Comparison of ENCODE assay signal across 8 cellular contexts in genomic region chr19:14381689-14382474, GRCh38. TPM values are rescaled to one million over a fixed set of nuclear protein-coding genes. Genes with fewer than 3 reads are reported as not detected.
A peak's percentile ranks its signal among the peaks of the same experiment; 100 is the strongest.
DNase-seq lines count a peak whose midpoint lies in the region; ATAC-seq and TF ChIP-seq lines count a peak whose summit lies in the region.

No MANE protein-coding gene starts in this region.

- no peaks in the 10 kb centered on the region for H3K9me2 ChIP-seq in DOHH2 (replicated peaks; ENCODE audit: control insufficient read depth, low read length)

- H3K27ac ChIP-seq in DOHH2 (ENCODE audit: low read depth, low read length): no peak overlapping the region
- peak overlapping the region; percentile 78 to 91 (median 88) for H3K27ac ChIP-seq in gastroesophageal sphincter

- H4K20me1 ChIP-seq in DOHH2 (ENCODE audit: control insufficient read depth, insufficient read depth, low read depth, low read length): no peaks in the 10 kb centered on the region

- peak; percentile 61 to 62 for ATAC-seq in activated T-cell treated with anti-CD3 and anti-CD28 coated beads, Interleukin-2, amount 50 U/mL, for 72 hours (replicated peaks in 1 of 2)
- ATAC-seq in gastroesophageal sphincter: no peak

- peaks cover 50% of the 10 kb centered on the region for H3K4me1 Mint-ChIP-seq in activated T-cell treated with anti-CD3 and anti-CD28 coated beads, Interleukin-2, amount 50 U/mL, for 72 hours (ENCODE audit: low read depth)

- H3K9me3 ChIP-seq in DOHH2 (ENCODE audit: control insufficient read depth, insufficient read depth, low read length): no peaks in the 10 kb centered on the region
- H3K9me3 ChIP-seq in gastroesophageal sphincter: no peaks in the 10 kb centered on the region

- peaks cover 10% of the 10 kb centered on the region; the same call in 1 of the 2 replicates for H3F3A ChIP-seq in DOHH2 (ENCODE audit: control insufficient read depth, insufficient read depth)

- H3K36me3 ChIP-seq in DOHH2 (ENCODE audit: control insufficient read depth, low read length): no peaks in the 10 kb centered on the region
- no peaks in the 10 kb centered on the region for H3K36me3 ChIP-seq in gastroesophageal sphincter

- 0% methylated on average over 2 of the region's 18 CpGs; no CpG with 5 or more reads in 1 of the 2 donors for WGBS in gastroesophageal sphincter (ENCODE audit: low coverage in 1 of 2), 2 donors

- H3K27me3 ChIP-seq in DOHH2 (ENCODE audit: control insufficient read depth, low read length) (peaks cover 61% of the 10 kb centered on the region), gastroesophageal sphincter (no peaks in the 10 kb centered on the region)

- TF ChIP-seq EP300 in gastroesophageal sphincter (IDR thresholded peaks at IDR 0.05): no peak

- TF ChIP-seq POLR2A in gastroesophageal sphincter (IDR thresholded peaks at IDR 0.05): no peak

- H3K9me3 Mint-ChIP-seq in activated T-cell treated with anti-CD3 and anti-CD28 coated beads, Interleukin-2, amount 50 U/mL, for 72 hours: no peaks in the 10 kb centered on the region

- H3K79me2 ChIP-seq in DOHH2 (ENCODE audit: control insufficient read depth, low read length): no peaks in the 10 kb centered on the region

- H3K4me2 ChIP-seq in DOHH2 (ENCODE audit: low read length): peak overlapping the region; percentile 37

- no peaks in the 10 kb centered on the region for H3K27me3 Mint-ChIP-seq in activated T-cell treated with anti-CD3 and anti-CD28 coated beads, Interleukin-2, amount 50 U/mL, for 72 hours (ENCODE audit: low read depth)

- H3K36me3 Mint-ChIP-seq in activated T-cell treated with anti-CD3 and anti-CD28 coated beads, Interleukin-2, amount 50 U/mL, for 72 hours (ENCODE audit: insufficient read depth in 2 of 2): peaks cover 19 to 28% of the 10 kb centered on the region in 2 donors

- peak; percentile 61 for DNase-seq in NOMO-1 treated with DMSO at 0.1 percent for 48 hours (lab: John Stamatoyannopoulos, UW; ENCODE audit: unreplicated experiment)
- peak; percentile 81 to 82 for DNase-seq in activated T-cell treated with anti-CD3 and anti-CD28 coated beads, Interleukin-2, amount 50 U/mL, for 72 hours
- no peak for DNase-seq in retinal pigment epithelial cell (ENCODE audit: low read depth)
- DNase-seq in NCI-H526 (lab: John Stamatoyannopoulos, UW): no peak
- no peak for DNase-seq in NCI-H524 treated with DMSO at 0.1 percent for 48 hours (lab: John Stamatoyannopoulos, UW)
- DNase-seq in NCI-H446 treated with DMSO at 0.1 percent for 48 hours (lab: John Stamatoyannopoulos, UW): no peak

- H3K27ac Mint-ChIP-seq in activated T-cell treated with anti-CD3 and anti-CD28 coated beads, Interleukin-2, amount 50 U/mL, for 72 hours: peak overlapping the region; percentile 94

- no peak for TF ChIP-seq CTCF in DOHH2 (IDR thresholded peaks at IDR 0.05; ENCODE audit: low read depth, low read length, poor library complexity, severe bottlenecking)
- peak in 1 of 4 experiments; percentile 8 for TF ChIP-seq CTCF in gastroesophageal sphincter (IDR thresholded peaks at IDR 0.05)
- TF ChIP-seq CTCF in retinal pigment epithelial cell (conservative IDR thresholded peaks at IDR 0.05; ENCODE audit: low read depth, low read length): no peak

- H3K4me1 ChIP-seq in DOHH2 (ENCODE audit: control insufficient read depth, low read length): peaks cover 54% of the 10 kb centered on the region
- peaks cover 0 to 83% (median 22%) of the 10 kb centered on the region in 3 donors for H3K4me1 ChIP-seq in gastroesophageal sphincter

- H3K4me3 ChIP-seq in DOHH2 (ENCODE audit: low read length) (peak overlapping the region; percentile 50), gastroesophageal sphincter (peak overlapping the region; percentile 63 to 74), retinal pigment epithelial cell (ENCODE audit: low read length) (peak overlapping the region; percentile 45)

- peak overlapping the region; percentile 89 to 92 for H3K4me3 Mint-ChIP-seq in activated T-cell treated with anti-CD3 and anti-CD28 coated beads, Interleukin-2, amount 50 U/mL, for 72 hours

RNA-seq across cellular contexts. Expression of gene ADGRE5, which starts 0.6 kb away (rescaled TPM):
- total RNA-seq in activated T-cell treated with anti-CD3 and anti-CD28 coated beads, Interleukin-2, amount 50 U/mL, for 72 hours: 100 to 1,000 TPM; 316 to 369 TPM
- total RNA-seq in gastroesophageal sphincter: 10 to 100 TPM; 47.7 to 86.7 (median 66.1) TPM

RNA-seq across cellular contexts. Expression of gene DDX39A, which starts 37.3 kb away (rescaled TPM):
- 100 to 1,000 TPM; 225 to 236 TPM for total RNA-seq in activated T-cell treated with anti-CD3 and anti-CD28 coated beads, Interleukin-2, amount 50 U/mL, for 72 hours
- 10 to 100 TPM; 31.4 to 55.5 (median 43.4) TPM for total RNA-seq in gastroesophageal sphincter

RNA-seq across cellular contexts. Expression of gene PKN1, which starts 51.2 kb away (rescaled TPM):
- total RNA-seq in activated T-cell treated with anti-CD3 and anti-CD28 coated beads, Interleukin-2, amount 50 U/mL, for 72 hours: 100 to 1,000 TPM; 239 to 278 TPM
- total RNA-seq in gastroesophageal sphincter: 100 to 1,000 TPM in 3 of 4 donors, 10 to 100 TPM in 1; 98.2 to 286 (median 139) TPM

Comparison
In these comparisons a context has a peak if more than half of its experiments do, and no peak if none do; other contexts are left out.
1. DNase-seq: peak in NOMO-1 treated with DMSO at 0.1 percent for 48 hours (single experiment) and activated T-cell treated with anti-CD3 and anti-CD28 coated beads, Interleukin-2, amount 50 U/mL, for 72 hours (2 of 2); none in retinal pigment epithelial cell (single experiment), NCI-H526 (0 of 2), NCI-H524 treated with DMSO at 0.1 percent for 48 hours (single experiment) and NCI-H446 treated with DMSO at 0.1 percent for 48 hours (single experiment).
2. Peak in every context shown above with its lines, with median percentiles within 50 percentile points of each other: H3K4me3 ChIP-seq.